Comparison of ENCODE assay signal across 1 cellular context in genomic region chr17:75571197-75571884, GRCh38.
TF ChIP-seq lines count a peak whose summit lies in the region.

No MANE protein-coding gene starts in this region.

TF ChIP-seq in K562, 482 proteins besides CTCF, POLR2A, EP300 and RAD21 (continues in another document):
- no peak for TF ChIP-seq SREBF2 (CRISPR knock-in tag; IDR thresholded peaks at IDR 0.05)
- TF ChIP-seq MAX (CRISPR knock-in tag; IDR thresholded peaks at IDR 0.05): peak; percentile 74
- peak; percentile 52; the same call in 1 of the 2 replicates for TF ChIP-seq ZNF175 (CRISPR knock-in tag; IDR thresholded peaks at IDR 0.05; ENCODE audit: low read depth)
- 0 out of 2 replicates have a peak, but pooled peaks have one; percentile 11 for TF ChIP-seq MTA3 (IDR thresholded peaks at IDR 0.05; ENCODE audit: borderline replicate concordance)
- TF ChIP-seq PKNOX1 (IDR thresholded peaks at IDR 0.05): peak; percentile 45
- no peak for TF ChIP-seq ATF1 (CRISPR knock-in tag; IDR thresholded peaks at IDR 0.05)
- peak; percentile 52; the same call in 1 of the 2 replicates for TF ChIP-seq ATF1 (tag; IDR thresholded peaks at IDR 0.05)
- peak; percentile 44; the same call in 1 of the 2 replicates for TF ChIP-seq ZBTB7A (IDR thresholded peaks at IDR 0.05; ENCODE audit: borderline replicate concordance, control insufficient read depth, low read depth, low read length)
- no peak; the same call in none of the 2 replicates for TF ChIP-seq ZBTB9 (CRISPR knock-in tag; IDR thresholded peaks at IDR 0.05)
- TF ChIP-seq ZNF639 (CRISPR knock-in tag; conservative IDR thresholded peaks at IDR 0.05 in 1 of 2, IDR thresholded peaks at IDR 0.05 in 1 of 2): peak in 1 of 2 experiments; percentile 57; a peak in 1 of 4 replicates
- TF ChIP-seq FIP1L1 (IDR thresholded peaks at IDR 0.05; ENCODE audit: low read depth, low read length, poor library complexity, severe bottlenecking): no peak
- no peak for TF ChIP-seq KAT8 (IDR thresholded peaks at IDR 0.05; ENCODE audit: low read depth)
- TF ChIP-seq TFAP4 (CRISPR knock-in tag; IDR thresholded peaks at IDR 0.05; ENCODE audit: borderline replicate concordance): peak; percentile 94
- no peak for TF ChIP-seq ZNF253 (CRISPR knock-in tag; conservative IDR thresholded peaks at IDR 0.05)
- TF ChIP-seq ZNF778 (CRISPR knock-in tag; IDR thresholded peaks at IDR 0.05): no peak
- peak; percentile 16; the same call in 1 of the 2 replicates for TF ChIP-seq SMARCE1 (IDR thresholded peaks at IDR 0.05)
- peak; percentile 15; the same call in 1 of the 2 replicates for TF ChIP-seq ATF3 (IDR thresholded peaks at IDR 0.05)
- TF ChIP-seq ATF3 (CRISPR knock-in tag; conservative IDR thresholded peaks at IDR 0.05): no peak
- no peak for TF ChIP-seq HIVEP1 (CRISPR knock-in tag; IDR thresholded peaks at IDR 0.05)
- TF ChIP-seq GTF2E2 (tag; IDR thresholded peaks at IDR 0.05): no peak
- TF ChIP-seq ZBTB12 (CRISPR knock-in tag; IDR thresholded peaks at IDR 0.05): peak; percentile 29; the same call in 1 of the 2 replicates
- TF ChIP-seq ARID4B (CRISPR knock-in tag; IDR thresholded peaks at IDR 0.05): 0 out of 2 replicates have a peak, but pooled peaks have one; percentile 38
- TF ChIP-seq CREM (IDR thresholded peaks at IDR 0.05; ENCODE audit: low read depth): peak; percentile 85
- TF ChIP-seq ZNF280A (IDR thresholded peaks at IDR 0.05; ENCODE audit: low read depth, partially characterized antibody): no peak
- TF ChIP-seq MYC (IDR thresholded peaks at IDR 0.05; ENCODE audit: low read depth, low read length): peak; percentile 39; the same call in 1 of the 2 replicates
- TF ChIP-seq MYC (CRISPR knock-in tag; IDR thresholded peaks at IDR 0.05; ENCODE audit: borderline replicate concordance, low read depth): no peak
- peak; percentile 66 for TF ChIP-seq CTBP1 (IDR thresholded peaks at IDR 0.05; ENCODE audit: borderline replicate concordance)
- no peak for TF ChIP-seq ZNF143 (CRISPR knock-in tag; IDR thresholded peaks at IDR 0.05)
- 0 out of 2 replicates have a peak, but pooled peaks have one; percentile 36 for TF ChIP-seq ERF (CRISPR knock-in tag; IDR thresholded peaks at IDR 0.05)
- peak; percentile 85; the same call in 1 of the 2 replicates for TF ChIP-seq ZNF395 (CRISPR knock-in tag; IDR thresholded peaks at IDR 0.05)
- TF ChIP-seq YY1 (IDR thresholded peaks at IDR 0.05; ENCODE audit: borderline replicate concordance in 1 of 3, control insufficient read depth in 1 of 3, extremely low read depth in 1 of 3, insufficient read depth in 3 of 3, insufficient read length in 1 of 3, insufficient replicate concordance in 2 of 3, low read depth in 1 of 3, low read length in 2 of 3): peak in 1 of 3 experiments; percentile 9
- TF ChIP-seq JUND (IDR thresholded peaks at IDR 0.05; ENCODE audit: borderline replicate concordance, low read depth, low read length): peak; percentile 39
- no peak; the same call in 2 of the 3 replicates for TF ChIP-seq JUND (tag; IDR thresholded peaks at IDR 0.05; ENCODE audit: borderline replicate concordance, low read depth, low read length)
- TF ChIP-seq ZNF586 (CRISPR knock-in tag; conservative IDR thresholded peaks at IDR 0.05): 0 out of 2 replicates have a peak, but pooled peaks have one; percentile 25
- TF ChIP-seq ZNF589 (CRISPR knock-in tag; IDR thresholded peaks at IDR 0.05; ENCODE audit: low read depth): 0 out of 2 replicates have a peak, but pooled peaks have one; percentile 34
- TF ChIP-seq ATF4 (CRISPR knock-in tag; IDR thresholded peaks at IDR 0.05): 0 out of 2 replicates have a peak, but pooled peaks have one; percentile 28
- no peak for TF ChIP-seq STAT5B (CRISPR knock-in tag; IDR thresholded peaks at IDR 0.05)
- 0 out of 2 replicates have a peak, but pooled peaks have one; percentile 40 for TF ChIP-seq ZNF311 (CRISPR knock-in tag; IDR thresholded peaks at IDR 0.05)
- no peak for TF ChIP-seq NR2C2 (CRISPR knock-in tag; IDR thresholded peaks at IDR 0.05)
- peak; percentile 30; the same call in 1 of the 2 replicates for TF ChIP-seq NR2C2 (tag; IDR thresholded peaks at IDR 0.05)
- TF ChIP-seq RCOR1 (IDR thresholded peaks at IDR 0.05; ENCODE audit: borderline replicate concordance in 1 of 2, low read depth in 2 of 2, low read length in 2 of 2): 0 out of 4 replicates have a peak, but pooled peaks of 1 of the 2 experiments have one; percentile 9
- TF ChIP-seq CREB1 (IDR thresholded peaks at IDR 0.05): peak; percentile 46; the same call in 1 of the 2 replicates
- peak; percentile 83 for TF ChIP-seq CREB1 (CRISPR knock-in tag; IDR thresholded peaks at IDR 0.05)
- peak; percentile 35; the same call in 1 of the 2 replicates for TF ChIP-seq L3MBTL2 (IDR thresholded peaks at IDR 0.05)
